Comparison of ENCODE assay signal across 1 cellular context in the genomic region with DNA sequence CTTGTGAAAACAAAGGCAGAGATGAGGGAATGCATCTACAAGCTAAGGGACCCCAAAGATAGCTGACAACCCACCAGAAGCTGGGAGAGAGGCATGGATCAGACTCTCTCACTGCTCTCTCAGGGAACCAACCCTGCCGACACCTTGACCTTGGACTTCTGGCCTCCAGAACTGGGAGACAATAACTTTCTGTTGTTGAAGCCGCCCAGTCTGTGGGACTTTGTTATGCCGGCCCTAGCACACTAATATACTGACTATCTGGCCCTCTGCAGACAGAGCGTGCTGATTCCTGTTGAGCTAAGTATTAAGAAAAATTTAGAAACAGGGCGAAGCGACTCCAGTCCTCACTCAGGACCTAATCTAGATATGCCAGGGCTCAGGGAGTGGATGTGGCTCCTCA.
TF ChIP-seq lines count a peak whose summit lies in the region.

No MANE protein-coding gene starts in this region.

TF ChIP-seq in HepG2, 621 proteins besides CTCF, POLR2A, EP300 and RAD21 (continued from another document):
- TF ChIP-seq, protein P1, sequence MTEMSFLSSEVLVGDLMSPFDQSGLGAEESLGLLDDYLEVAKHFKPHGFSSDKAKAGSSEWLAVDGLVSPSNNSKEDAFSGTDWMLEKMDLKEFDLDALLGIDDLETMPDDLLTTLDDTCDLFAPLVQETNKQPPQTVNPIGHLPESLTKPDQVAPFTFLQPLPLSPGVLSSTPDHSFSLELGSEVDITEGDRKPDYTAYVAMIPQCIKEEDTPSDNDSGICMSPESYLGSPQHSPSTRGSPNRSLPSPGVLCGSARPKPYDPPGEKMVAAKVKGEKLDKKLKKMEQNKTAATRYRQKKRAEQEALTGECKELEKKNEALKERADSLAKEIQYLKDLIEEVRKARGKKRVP (CRISPR knock-in tag; IDR thresholded peaks at IDR 0.05): no peak
